Comparison of ENCODE assay signal across 1 cellular context in genomic region chr20:5784735-5785134, GRCh38.
TF ChIP-seq lines count a peak whose summit lies in the region.

No MANE protein-coding gene starts in this region.

TF ChIP-seq in K562, 482 proteins besides CTCF, POLR2A, EP300 and RAD21 (continued from another document and continues in another):
- TF ChIP-seq TFAP4 (CRISPR knock-in tag; IDR thresholded peaks at IDR 0.05; ENCODE audit: borderline replicate concordance), result peak; percentile 70; the same call in 1 of the 2 replicates
- TF ChIP-seq POLR2AphosphoS2 (IDR thresholded peaks at IDR 0.05; ENCODE audit: low read length), result no peak
- peak; percentile 93 for TF ChIP-seq SMARCA4 (IDR thresholded peaks at IDR 0.05)
- TF ChIP-seq NFIC (IDR thresholded peaks at IDR 0.05), result peak; percentile 78
- TF ChIP-seq ZNF655 (CRISPR knock-in tag; IDR thresholded peaks at IDR 0.05), result no peak
- TF ChIP-seq HDAC2 (IDR thresholded peaks at IDR 0.05), result no peak
- TF ChIP-seq ZBTB49 (CRISPR knock-in tag; IDR thresholded peaks at IDR 0.05; ENCODE audit: borderline replicate concordance), result no peak
- TF ChIP-seq HMGXB4 (CRISPR knock-in tag; IDR thresholded peaks at IDR 0.05), result no peak
- TF ChIP-seq TRIM25 (IDR thresholded peaks at IDR 0.05; ENCODE audit: borderline replicate concordance), result no peak
- no peak for TF ChIP-seq MAFG (tag; conservative IDR thresholded peaks at IDR 0.05)
- TF ChIP-seq ZNF436 (CRISPR knock-in tag; IDR thresholded peaks at IDR 0.05), result no peak
- no peak for TF ChIP-seq CBX2 (IDR thresholded peaks at IDR 0.05; ENCODE audit: insufficient read depth, low read length, poor library complexity, severe bottlenecking)
- TF ChIP-seq PHF8 (IDR thresholded peaks at IDR 0.05; ENCODE audit: borderline replicate concordance, low read length), result no peak
- TF ChIP-seq TSHZ1 (CRISPR knock-in tag; IDR thresholded peaks at IDR 0.05), result no peak
- TF ChIP-seq ZNF668 (CRISPR knock-in tag; IDR thresholded peaks at IDR 0.05), result no peak
- no peak for TF ChIP-seq AFF4 (CRISPR knock-in tag; IDR thresholded peaks at IDR 0.05)
- no peak for TF ChIP-seq HDAC8 (tag; IDR thresholded peaks at IDR 0.05)
- TF ChIP-seq MTF1 (CRISPR knock-in tag; IDR thresholded peaks at IDR 0.05; ENCODE audit: borderline replicate concordance), result no peak
- peak; percentile 91 to 93 for TF ChIP-seq MNT (conservative IDR thresholded peaks at IDR 0.05)
- TF ChIP-seq ZNF347 (CRISPR knock-in tag; IDR thresholded peaks at IDR 0.05; ENCODE audit: low read depth), result no peak
- TF ChIP-seq PHB2 (IDR thresholded peaks at IDR 0.05; ENCODE audit: low read depth), result peak; percentile 73; the same call in 1 of the 2 replicates
- TF ChIP-seq HLTF (IDR thresholded peaks at IDR 0.05), result no peak
- no peak for TF ChIP-seq PHF21A (IDR thresholded peaks at IDR 0.05; ENCODE audit: borderline replicate concordance, low read depth)
- no peak for TF ChIP-seq SREBF1 (IDR thresholded peaks at IDR 0.05; ENCODE audit: borderline replicate concordance, low read depth, low read length)
- no peak for TF ChIP-seq U2AF2 (optimal IDR thresholded peaks at IDR 0.05; ENCODE audit: low read depth, low read length)
- TF ChIP-seq GATA2 (CRISPR knock-in tag; IDR thresholded peaks at IDR 0.05), result peak; percentile 87
- TF ChIP-seq ZNF324 (CRISPR knock-in tag; IDR thresholded peaks at IDR 0.05), result no peak
- TF ChIP-seq ZFP1 (CRISPR knock-in tag; IDR thresholded peaks at IDR 0.05), result no peak
- TF ChIP-seq ZNF217 (CRISPR knock-in tag; IDR thresholded peaks at IDR 0.05), result no peak
- TF ChIP-seq MIER1 (IDR thresholded peaks at IDR 0.05; ENCODE audit: low read depth), result no peak
- no peak for TF ChIP-seq BDP1 (IDR thresholded peaks at IDR 0.05; ENCODE audit: insufficient read depth, insufficient read length)
- TF ChIP-seq KDM2B (CRISPR knock-in tag; IDR thresholded peaks at IDR 0.05), result no peak
- TF ChIP-seq ZNF212 (CRISPR knock-in tag; IDR thresholded peaks at IDR 0.05), result no peak
- no peak for TF ChIP-seq HCFC1 (IDR thresholded peaks at IDR 0.05; ENCODE audit: low read depth, low read length)
- TF ChIP-seq CEBPB (tag; IDR thresholded peaks at IDR 0.05), result no peak
- TF ChIP-seq MITF (IDR thresholded peaks at IDR 0.05), result peak; percentile 71; the same call in 1 of the 2 replicates
- no peak for TF ChIP-seq RNF219 (CRISPR knock-in tag; IDR thresholded peaks at IDR 0.05)
- peak in 1 of 2 experiments; percentile 72; a peak in 1 of 4 replicates for TF ChIP-seq NONO (IDR thresholded peaks at IDR 0.05; ENCODE audit: low read depth in 2 of 2, low read length in 1 of 2)
- no peak for TF ChIP-seq ZNF79 (CRISPR knock-in tag; IDR thresholded peaks at IDR 0.05; ENCODE audit: low read depth)
- no peak for TF ChIP-seq HMG20B (CRISPR knock-in tag; IDR thresholded peaks at IDR 0.05)
- TF ChIP-seq ZNF717 (CRISPR knock-in tag; IDR thresholded peaks at IDR 0.05), result no peak
- peak; percentile 95 for TF ChIP-seq POLR2AphosphoS5 (IDR thresholded peaks at IDR 0.05; ENCODE audit: control insufficient read depth, insufficient read depth, low read depth, low read length)
- TF ChIP-seq MCM7 (IDR thresholded peaks at IDR 0.05), result no peak
- TF ChIP-seq ZNF197 (CRISPR knock-in tag; IDR thresholded peaks at IDR 0.05; ENCODE audit: low read depth), result no peak
